ENCODE assay signal across 8 cellular contexts in the genomic region with DNA sequence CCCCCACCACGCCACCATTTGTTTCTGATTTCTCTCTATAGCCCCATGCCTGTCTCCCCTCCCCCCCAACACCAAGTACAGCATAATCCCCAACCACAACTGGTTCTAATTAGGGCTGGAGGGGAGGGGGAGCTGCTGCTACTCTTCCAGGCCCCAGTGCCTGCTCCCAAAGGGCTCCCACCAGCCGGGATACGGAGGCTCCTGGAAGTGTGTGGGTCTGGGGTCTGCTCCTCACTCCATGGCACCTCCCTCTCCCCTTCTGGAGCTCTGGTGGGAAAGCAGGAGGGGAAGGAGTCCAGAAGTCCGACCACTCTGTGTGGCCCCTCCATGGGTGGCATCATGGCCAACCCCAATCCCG. TPM values are rescaled to one million over a fixed set of nuclear protein-coding genes. Genes with fewer than 3 reads are reported as not detected.
A peak's percentile ranks its signal among the peaks of the same experiment; 100 is the strongest.
DNase-seq lines count a peak whose midpoint lies in the region; ATAC-seq, FAIRE-seq and TF ChIP-seq lines count a peak whose summit lies in the region.

No MANE protein-coding gene starts in this region.

- no peaks in the 10 kb centered on the region for H3K27me3 ChIP-seq in CD4-positive, alpha-beta memory T cell (ENCODE audit: insufficient read depth, low read length)
- H3K27me3 ChIP-seq in RWPE2 (ENCODE audit: insufficient read depth, poor library complexity, severe bottlenecking) (no peaks in the 10 kb centered on the region), fibroblast of lung (ENCODE audit: control insufficient read depth, insufficient read depth, low read length) (no peaks in the 10 kb centered on the region), rectal smooth muscle tissue (ENCODE audit: control insufficient read depth, insufficient read depth, low read length) (peaks cover 2% of the 10 kb centered on the region)

- no peaks in the 10 kb centered on the region for H4K20me1 ChIP-seq in fibroblast of lung (ENCODE audit: control insufficient read depth, extremely low read depth, insufficient read depth, low read length)

- peak overlapping the region; percentile 91 to 96 (median 95) for H3K27ac Mint-ChIP-seq in CD4-positive, alpha-beta memory T cell

- ATAC-seq in RWPE2 (ENCODE audit: low read depth) = no peak
- ATAC-seq in GM21737 (IDR thresholded peaks at IDR 0.05; ENCODE audit: unreplicated experiment) = no peak

- H3K36me3 Mint-ChIP-seq in CD4-positive, alpha-beta memory T cell = peaks cover 16 to 58% of the 10 kb centered on the region in 2 donors

- H3K36me3 ChIP-seq in CD4-positive, alpha-beta memory T cell (ENCODE audit: insufficient read depth, low read length) = peaks cover 41% of the 10 kb centered on the region
- H3K36me3 ChIP-seq in RWPE2 (ENCODE audit: low read depth) = peaks cover 63% of the 10 kb centered on the region
- H3K36me3 ChIP-seq in fibroblast of lung (ENCODE audit: control insufficient read depth, insufficient read depth, low read length) = peaks cover 22% of the 10 kb centered on the region
- peaks cover 14% of the 10 kb centered on the region for H3K36me3 ChIP-seq in rectal smooth muscle tissue (ENCODE audit: control insufficient read depth, insufficient read depth, low read length)

- H3K4me1 Mint-ChIP-seq in CD4-positive, alpha-beta memory T cell = peaks cover 35 to 55% (median 45%) of the 10 kb centered on the region in 4 donors

- H3K9ac ChIP-seq in fibroblast of lung (ENCODE audit: insufficient read depth, low read length) (no peak overlapping the region), rectal smooth muscle tissue (ENCODE audit: low read length) (no peak overlapping the region)

- no peak overlapping the region for H2AFZ ChIP-seq in fibroblast of lung (ENCODE audit: low read length)

- no peak overlapping the region for H3K4me3 ChIP-seq in CD4-positive, alpha-beta memory T cell (ENCODE audit: low read length in 2 of 2)
- H3K4me3 ChIP-seq in RWPE2 (ENCODE audit: severe bottlenecking) = no peak overlapping the region
- H3K4me3 ChIP-seq in fibroblast of lung (replicated peaks in 1 of 4; ENCODE audit: control extremely low read depth in 1 of 4, insufficient read depth in 1 of 4, low read depth in 3 of 4, low read length in 4 of 4) = peak overlapping the region in 1 of 4 experiments; percentile 28
- peak overlapping the region; percentile 8 for H3K4me3 ChIP-seq in rectal smooth muscle tissue (ENCODE audit: low read length)

- peak overlapping the region; percentile 40 for H3K27ac ChIP-seq in CD4-positive, alpha-beta memory T cell (ENCODE audit: low read depth, low read length)
- H3K27ac ChIP-seq in RWPE2 (ENCODE audit: poor library complexity, severe bottlenecking) = peak overlapping the region; percentile 100
- no peak overlapping the region for H3K27ac ChIP-seq in fibroblast of lung (ENCODE audit: insufficient read depth, low read length)
- H3K27ac ChIP-seq in rectal smooth muscle tissue (ENCODE audit: low read depth, low read length) = peak overlapping the region; percentile 3

- no peaks in the 10 kb centered on the region for H3K9me3 Mint-ChIP-seq in CD4-positive, alpha-beta memory T cell

- H3K79me2 ChIP-seq in fibroblast of lung (ENCODE audit: control insufficient read depth, insufficient read depth, low read length) = peaks cover 60% of the 10 kb centered on the region

- no peaks in the 10 kb centered on the region for H3K9me3 ChIP-seq in CD4-positive, alpha-beta memory T cell (ENCODE audit: control insufficient read depth in 1 of 2, low read length in 2 of 2)
- H3K9me3 ChIP-seq in RWPE2 (ENCODE audit: severe bottlenecking) = no peaks in the 10 kb centered on the region
- no peaks in the 10 kb centered on the region for H3K9me3 ChIP-seq in fibroblast of lung (ENCODE audit: control insufficient read depth, insufficient read depth, low read depth, low read length)

- peak overlapping the region; percentile 15 for H3K4me2 ChIP-seq in fibroblast of lung (ENCODE audit: extremely low read depth, insufficient read depth, low read length)

- FAIRE-seq in GM19239 (lab: Jason Lieb, UNC) = no peak

- POLR2A ChIA-PET in CD4-positive, alpha-beta memory T cell (lab: Charles Lee; ENCODE audit: partially characterized antibody) = interaction anchor here (0.9 to 2.2 kb wide), 4 partner anchors 37 to 149 kb away, joined by 3 to 13 read pairs (median 3); a partner anchor contains a TSS

- intact Hi-C loops in CD4-positive, alpha-beta memory T cell (cut with micrococcal nuclease) = loop anchor here (1.0 to 2.0 kb wide), 3 partner anchors 23 to 289 kb away; a partner anchor contains a TSS

- H3K4me3 Mint-ChIP-seq in CD4-positive, alpha-beta memory T cell = peak overlapping the region in 4 of 8 donors; percentile 36 to 85 (median 60)

- H3K4me1 ChIP-seq in CD4-positive, alpha-beta memory T cell (ENCODE audit: insufficient read depth, low read length) = peaks cover 59% of the 10 kb centered on the region
- peaks cover 24% of the 10 kb centered on the region for H3K4me1 ChIP-seq in RWPE2 (ENCODE audit: insufficient read depth, poor library complexity, severe bottlenecking)
- H3K4me1 ChIP-seq in fibroblast of lung (ENCODE audit: control insufficient read depth, extremely low read depth, insufficient read depth, low read length) = peaks cover 46% of the 10 kb centered on the region
- peaks cover 43% of the 10 kb centered on the region for H3K4me1 ChIP-seq in rectal smooth muscle tissue (ENCODE audit: control insufficient read depth, insufficient read depth, low read length)

- TF ChIP-seq CTCF in RWPE2 (IDR thresholded peaks at IDR 0.05; ENCODE audit: poor library complexity, severe bottlenecking) (no peak), fibroblast of lung (conservative IDR thresholded peaks at IDR 0.05 in 1 of 2, IDR thresholded peaks at IDR 0.05 in 1 of 2; ENCODE audit: low read depth in 1 of 2, low read length in 2 of 2) (no peak)

- DNase-seq in CD4-positive, alpha-beta memory T cell = peak in 1 of 5 donors; percentile 46
- no peak for DNase-seq in RWPE2 (ENCODE audit: low spot score)
- DNase-seq in fibroblast of lung (ENCODE audit: low read depth in 2 of 2) = no peak
- no peak for DNase-seq in GOT3 (lab: John Stamatoyannopoulos, UW)
- DNase-seq in effector CD4-positive, alpha-beta T cell = no peak
- DNase-seq in GM19239 (ENCODE audit: insufficient read length, low spot score) = no peak

- CTCF ChIA-PET in CD4-positive, alpha-beta memory T cell (lab: Charles Lee; ENCODE audit: partially characterized antibody) = interaction anchor here (0.6 to 8.5 kb wide), 6 partner anchors 29 to 218 kb away, joined by 3 to 63 read pairs (median 3); a partner anchor contains a TSS

- no peaks in the 10 kb centered on the region for H3K27me3 Mint-ChIP-seq in CD4-positive, alpha-beta memory T cell

RNA-seq across cellular contexts. Expression of a gene that starts 18.0 kb away (rescaled TPM):
- total RNA-seq in CD4-positive, alpha-beta memory T cell = 100 to 1,000 TPM; 216 to 232 TPM
- 10 to 100 TPM in 1 of 2 donors, under 1 TPM in 1; 0.45 to 10.9 TPM for polyA plus RNA-seq in CD4-positive, alpha-beta memory T cell
- 11.0 and 23.1 TPM in 2 replicates for total RNA-seq in fibroblast of lung
- 7.0 and 11.5 TPM in 2 replicates for polyA plus RNA-seq in fibroblast of lung
- polyA plus RNA-seq in fibroblast of lung (2012) = 33.6 and 51.9 TPM in 2 replicates
- polyA minus RNA-seq in fibroblast of lung (ENCODE audit: low replicate concordance) = 38.0 and 48.2 TPM in 2 replicates

RNA-seq across cellular contexts. Expression of a gene that starts 24.0 kb away (rescaled TPM):
- total RNA-seq in CD4-positive, alpha-beta memory T cell = 10 to 100 TPM; 21.1 to 21.5 TPM
- 10 to 100 TPM in 1 of 2 donors, 1 to 10 TPM in 1; 7.9 to 18.2 TPM for polyA plus RNA-seq in CD4-positive, alpha-beta memory T cell
- total RNA-seq in fibroblast of lung = not detected in 2 replicates
- polyA plus RNA-seq in fibroblast of lung = not detected in 2 replicates
- not detected in 2 replicates for polyA plus RNA-seq in fibroblast of lung (2012)
- polyA minus RNA-seq in fibroblast of lung (ENCODE audit: low replicate concordance) = not detected in 2 replicates

RNA-seq across cellular contexts. Expression of a gene that starts 48.4 kb away (rescaled TPM):
- not detected for total RNA-seq in CD4-positive, alpha-beta memory T cell
- polyA plus RNA-seq in CD4-positive, alpha-beta memory T cell = not detected
- total RNA-seq in fibroblast of lung = not detected in 2 replicates
- polyA plus RNA-seq in fibroblast of lung = not detected in 2 replicates
- polyA plus RNA-seq in fibroblast of lung (2012) = 0.13 and 0.14 TPM in 2 replicates
- polyA minus RNA-seq in fibroblast of lung (ENCODE audit: low replicate concordance) = 0.35 TPM in 1 of 2 replicates, not detected in the other

Comparison
In these comparisons a context has a peak if more than half of its experiments do, and no peak if none do; other contexts are left out.
1. RNA of a gene that starts 24.0 kb away (total RNA-seq): 21.1 to 21.5 TPM in CD4-positive, alpha-beta memory T cell; not detected in fibroblast of lung; every median in the first group is over 10 times any median in the second.